In genomic region chr5:105554613-105555169, GRCh38 we compare ENCODE assay signal across 15 cellular contexts.
"Had no signal": no experiment of that assay in that cellular context is flagged by ENCODE, and none has a peak within 500 bp of the region (broad histone marks: within the 10 kb centered on the region; RNA-seq: fewer than 3 reads in every experiment).

No MANE protein-coding gene starts in this region.

- H3K27me3 ChIP-seq: breast epithelium, gastroesophageal sphincter, thyroid gland had no signal

- H3K9ac ChIP-seq: parathyroid adenoma had no signal

- H3K9me3 ChIP-seq: breast epithelium, gastroesophageal sphincter, mucosa of descending colon, thyroid gland had no signal

- H3K79me2 ChIP-seq: parathyroid adenoma had no signal

- H3K4me3 ChIP-seq: breast epithelium, gastroesophageal sphincter, lung, mucosa of descending colon, thyroid gland had no signal

- H3K27ac ChIP-seq: breast epithelium, epithelial cell of prostate, gastroesophageal sphincter, parathyroid adenoma, thyroid gland had no signal

- DNase-seq: activated CD4-positive, CD25-positive, alpha-beta regulatory T cell treated with anti-CD3 and anti-CD28 coated beads, Interleukin-2, amount 50 U/mL, for 72 hours; activated naive CD4-positive, alpha-beta T cell treated with anti-CD3 and anti-CD28 coated beads, Interleukin-2, amount 10 ng/mL, durations not matched to agents 7 days and 5 days; activated T-cell treated with anti-CD3 and anti-CD28 coated beads, Interleukin-2, amount 50 U/mL, for 1 hour; cerebellar nuclear complex; left colon; mucosa of descending colon; naive thymus-derived CD4-positive, alpha-beta T cell; stimulated activated CD4-positive, alpha-beta T cell treated with anti-CD3 and anti-CD28 coated beads, Interleukin-2, amount 100 ng/mL, for 48 hours; stimulated activated naive B cell treated with anti-CD40 and anti-IgM and Interleukin-4, amounts not matched to agents 10 μg/mL and 1 μg/mL and 100 μg/mL, for 72 hours; thyroid gland had no signal

- ATAC-seq: gastroesophageal sphincter; left colon; mucosa of descending colon; naive thymus-derived CD4-positive, alpha-beta T cell; stimulated activated naive B cell treated with anti-CD40 and anti-IgM and Interleukin-4, amounts not matched to agents 10 μg/mL and 1 μg/mL and 100 μg/mL, for 72 hours had no signal

- H3K4me1 ChIP-seq: breast epithelium, gastroesophageal sphincter, parathyroid adenoma, thyroid gland had no signal

- H3K36me3 ChIP-seq: breast epithelium, gastroesophageal sphincter, thyroid gland had no signal
